ENCODE assay signal across 8 cellular contexts in the genomic region with DNA sequence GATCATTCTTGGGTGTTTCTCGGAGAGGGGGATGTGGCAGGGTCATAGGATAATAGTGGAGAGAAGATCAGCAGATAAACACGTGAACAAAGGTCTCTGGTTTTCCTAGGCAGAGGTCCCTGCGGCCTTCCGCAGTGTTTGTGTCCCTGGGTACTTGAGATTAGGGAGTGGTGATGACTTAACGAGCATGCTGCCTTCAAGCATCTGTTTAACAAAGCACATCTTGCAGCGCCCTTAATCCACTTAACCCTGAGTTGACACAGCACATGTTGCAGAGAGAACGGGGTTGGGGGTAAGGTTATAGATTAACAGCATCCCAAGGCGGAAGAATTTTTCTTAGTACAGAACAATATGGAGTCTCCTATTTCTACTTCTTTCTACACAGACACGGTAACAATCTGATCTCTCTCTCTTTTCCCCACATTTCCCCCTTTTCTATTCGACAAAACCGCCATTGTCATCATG. TPM values are rescaled to one million over a fixed set of nuclear protein-coding genes. Genes with fewer than 3 reads are reported as not detected.
DNase-seq lines count a peak whose midpoint lies in the region; TF ChIP-seq lines count a peak whose summit lies in the region.
"Not testable (repeated sequence)": the region's sequence is repeated elsewhere in the genome, so short reads cannot be mapped to it uniquely, and the experiment has no call there.

No MANE protein-coding gene starts in this region.

- not testable (repeated sequence) for H3K36me3 Mint-ChIP-seq in endodermal cell (ENCODE audit: low read depth)

- 19 to 25% methylated on average over 3 to 9 of the region's 11 CpGs for WGBS in endodermal cell (ENCODE audit: insufficient coverage in 1 of 2, insufficient read length in 1 of 2), 2 experiments
- WGBS in hepatocyte (ENCODE audit: low lambda C conversion rate, missing lambda C conversion rate): 13% methylated on average over 11 of the region's 11 CpGs

- not testable (repeated sequence) for H3K9me2 ChIP-seq in hepatocyte (replicated peaks; ENCODE audit: insufficient read depth)

- H3K27me3 Mint-ChIP-seq in endodermal cell (ENCODE audit: insufficient read depth): peaks cover 11% of the 10 kb centered on the region

- peaks cover 23% of the 10 kb centered on the region for H3K4me1 Mint-ChIP-seq in endodermal cell

- not testable (repeated sequence) for H3K9me3 Mint-ChIP-seq in endodermal cell

- H3K27ac Mint-ChIP-seq in endodermal cell: peak overlapping the region; percentile 92

- H3K4me3 ChIP-seq in adipocyte (ENCODE audit: low read length) (peak overlapping the region; percentile 81), endodermal cell (ENCODE audit: low read length) (peak overlapping the region; percentile 80), hepatocyte (peak overlapping the region; percentile 40), mucosa of rectum (ENCODE audit: low read length in 2 of 2) (peak overlapping the region; percentile 73 to 84), skeletal muscle cell (ENCODE audit: low read depth, low read length) (peak overlapping the region; percentile 57), vagina (peak overlapping the region; percentile 62 to 66)

- H3K27ac ChIP-seq in endodermal cell (ENCODE audit: low read depth, low read length): not testable (repeated sequence)
- peak overlapping the region; percentile 93 for H3K27ac ChIP-seq in hepatocyte
- peak overlapping the region; percentile 80 to 81 for H3K27ac ChIP-seq in mucosa of rectum (ENCODE audit: low read depth in 2 of 2, low read length in 2 of 2)
- peak overlapping the region; percentile 79 for H3K27ac ChIP-seq in vagina

- H3K36me3 ChIP-seq in adipocyte (ENCODE audit: control insufficient read depth, insufficient read depth, low read length, severe bottlenecking); endodermal cell (ENCODE audit: control insufficient read depth, insufficient read depth, low read length); hepatocyte (replicated peaks; ENCODE audit: insufficient read depth, low read depth); mucosa of rectum (ENCODE audit: control insufficient read depth in 2 of 2, insufficient read depth in 2 of 2, low read length in 2 of 2); vagina: not testable (repeated sequence)

- not testable (repeated sequence) for TF ChIP-seq POLR2A in vagina (IDR thresholded peaks at IDR 0.05)

- H3K9ac ChIP-seq in adipocyte (ENCODE audit: low read length): peak overlapping the region; percentile 80
- peak overlapping the region; percentile 59 for H3K9ac ChIP-seq in endodermal cell (ENCODE audit: extremely low read depth, low read length, poor library complexity, severe bottlenecking)
- H3K9ac ChIP-seq in mucosa of rectum (ENCODE audit: low read depth in 1 of 2, low read length in 2 of 2): peak overlapping the region; percentile 86 to 87

- not testable (repeated sequence) for H3K27me3 ChIP-seq in adipocyte (replicated peaks; ENCODE audit: control insufficient read depth, insufficient read depth, low read length); endodermal cell (ENCODE audit: control insufficient read depth, insufficient read depth, low read length, poor library complexity, severe bottlenecking); hepatocyte; mucosa of rectum (ENCODE audit: control insufficient read depth in 2 of 2, insufficient read depth in 2 of 2, low read length in 2 of 2); vagina

- H3K4me3 Mint-ChIP-seq in endodermal cell: peak overlapping the region; percentile 64

- TF ChIP-seq CTCF in endodermal cell (conservative IDR thresholded peaks at IDR 0.05); hepatocyte (IDR thresholded peaks at IDR 0.05; ENCODE audit: poor library complexity); vagina (IDR thresholded peaks at IDR 0.05): not testable (repeated sequence)

- peak overlapping the region; percentile 94 for H3K4me2 ChIP-seq in hepatocyte

- not testable (repeated sequence) for H3K79me2 ChIP-seq in hepatocyte

- not testable (repeated sequence) for H3K9me3 ChIP-seq in adipocyte (ENCODE audit: control insufficient read depth, low read length); endodermal cell (ENCODE audit: control insufficient read depth, low read length); hepatocyte (ENCODE audit: low read depth); mucosa of rectum (ENCODE audit: control insufficient read depth in 2 of 2, low read length in 2 of 2); vagina

- not testable (repeated sequence) for H3K4me1 ChIP-seq in adipocyte (ENCODE audit: control insufficient read depth, insufficient read depth, low read length); endodermal cell (ENCODE audit: control insufficient read depth, insufficient read depth, low read length); hepatocyte (ENCODE audit: insufficient read depth)
- peaks cover 3 to 13% of the 10 kb centered on the region in 2 donors for H3K4me1 ChIP-seq in mucosa of rectum (ENCODE audit: control insufficient read depth in 2 of 2, insufficient read depth in 2 of 2, low read length in 2 of 2)
- H3K4me1 ChIP-seq in vagina: peaks cover 15% of the 10 kb centered on the region

- DNase-seq in EL (peak; percentile 15), NCI-H524 treated with DMSO at 0.1 percent for 48 hours (lab: John Stamatoyannopoulos, UW) (peak; percentile 78), endodermal cell (peak; percentile 71), hepatocyte (ENCODE audit: low spot score) (peak; percentile 44)
- not testable (repeated sequence) for DNase-seq in adipocyte (ENCODE audit: low read depth); skeletal muscle cell (ENCODE audit: low read depth); vagina (ENCODE audit: extremely low spot score in 2 of 2)

- not testable (repeated sequence) for H4K20me1 ChIP-seq in hepatocyte (ENCODE audit: insufficient read depth, poor library complexity, severe bottlenecking)

- intact Hi-C loops in vagina (cut with DNase I): not testable (repeated sequence)

- peak overlapping the region; percentile 92 for H2AFZ ChIP-seq in hepatocyte

RNA-seq across cellular contexts. Expression of gene ANKDD1B, which starts 0.4 kb away (rescaled TPM):
- 1 to 10 TPM; 4.6 to 8.6 TPM for total RNA-seq in endodermal cell
- 0.21 TPM for polyA plus RNA-seq in endodermal cell (2013, experiment 1 of 2)
- polyA plus RNA-seq in endodermal cell (2013, experiment 2 of 2): 0.25 TPM
- 1.4 and 4.7 TPM in 2 replicates for total RNA-seq in hepatocyte
- 0.71 and 2.3 TPM in 2 replicates for polyA plus RNA-seq in hepatocyte
- total RNA-seq in vagina: not detected
